9 cellular contexts compared by ENCODE assay signal in the genomic region with DNA sequence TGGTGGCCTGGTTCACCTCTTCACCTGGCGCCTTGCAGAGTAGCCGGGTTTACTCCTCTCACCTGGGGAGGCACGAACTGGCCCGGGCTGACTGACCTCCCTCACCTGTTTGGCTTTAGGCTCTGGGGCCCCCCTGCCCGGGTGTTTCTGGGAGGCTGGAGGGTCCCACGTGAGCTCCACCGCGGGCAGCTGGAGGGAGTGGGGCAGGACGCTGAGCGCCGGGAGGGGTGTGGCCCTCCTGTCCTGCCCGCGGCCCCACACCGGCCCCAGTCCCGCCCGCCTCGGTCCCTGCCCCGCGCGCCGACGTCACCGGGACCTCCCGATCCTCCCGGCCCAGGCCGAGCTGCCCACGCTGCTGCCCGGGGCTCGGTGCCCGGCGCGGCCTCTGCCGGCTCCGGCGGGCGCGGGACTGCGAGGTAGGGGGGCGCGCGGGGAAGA. TPM values are rescaled to one million over a fixed set of nuclear protein-coding genes. Genes with fewer than 3 reads are reported as not detected.
DNase-seq lines count a peak whose midpoint lies in the region; ATAC-seq, FAIRE-seq and TF ChIP-seq lines count a peak whose summit lies in the region.
"Had no signal": no experiment of that assay in that cellular context is flagged by ENCODE, and none has a peak within 500 bp of the region (broad histone marks: within the 10 kb centered on the region; RNA-seq: fewer than 3 reads in every experiment).

A gene with protein sequence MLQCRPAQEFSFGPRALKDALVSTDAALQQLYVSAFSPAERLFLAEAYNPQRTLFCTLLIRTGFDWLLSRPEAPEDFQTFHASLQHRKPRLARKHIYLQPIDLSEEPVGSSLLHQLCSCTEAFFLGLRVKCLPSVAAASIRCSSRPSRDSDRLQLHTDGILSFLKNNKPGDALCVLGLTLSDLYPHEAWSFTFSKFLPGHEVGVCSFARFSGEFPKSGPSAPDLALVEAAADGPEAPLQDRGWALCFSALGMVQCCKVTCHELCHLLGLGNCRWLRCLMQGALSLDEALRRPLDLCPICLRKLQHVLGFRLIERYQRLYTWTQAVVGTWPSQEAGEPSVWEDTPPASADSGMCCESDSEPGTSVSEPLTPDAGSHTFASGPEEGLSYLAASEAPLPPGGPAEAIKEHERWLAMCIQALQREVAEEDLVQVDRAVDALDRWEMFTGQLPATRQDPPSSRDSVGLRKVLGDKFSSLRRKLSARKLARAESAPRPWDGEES (plus strand): TSS at position 322 of the 438 bp plus-strand sequence. CDS start 12,250 bp downstream, outside the sequence.

- no peaks in the 10 kb centered on the region for H3K9me3 ChIP-seq in CD8-positive, alpha-beta memory T cell (ENCODE audit: low read length)
- no peaks in the 10 kb centered on the region for H3K9me3 ChIP-seq in HUES6 (ENCODE audit: control insufficient read depth, insufficient read depth, low read depth, low read length)
- H3K9me3 ChIP-seq in neural progenitor cell (ENCODE audit: low read depth): no peaks in the 10 kb centered on the region
- H3K9me3 ChIP-seq in transverse colon: no peaks in the 10 kb centered on the region

- H3K4me2 ChIP-seq in neural progenitor cell: peak within 1 kb of the TSS; percentile 85

- peaks cover 11 to 22% (median 13%) of the 10 kb centered on the region in 3 donors for H3K4me1 Mint-ChIP-seq in CD8-positive, alpha-beta memory T cell
- H3K4me1 Mint-ChIP-seq in neural progenitor cell: peaks cover 8% of the 10 kb centered on the region

- WGBS in transverse colon (ENCODE audit: low coverage in 1 of 2), 2 donors: 19% methylated on average over 5 of the region's 41 CpGs; no CpG with 5 or more reads in 1 of the 2 donors

- peak; percentile 45 for ATAC-seq in esophagus mucosa
- no peak for ATAC-seq in GM21717 (IDR thresholded peaks at IDR 0.05; ENCODE audit: unreplicated experiment)

- POLR2A ChIA-PET in CD8-positive, alpha-beta memory T cell (lab: Charles Lee): no interaction called here

- TF ChIP-seq EP300 in transverse colon (IDR thresholded peaks at IDR 0.05; ENCODE audit: low read depth): no peak

- peaks cover 8% of the 10 kb centered on the region for H4K20me1 ChIP-seq in neural progenitor cell (ENCODE audit: low read depth)

- in situ Hi-C loops in transverse colon (cut with MboI; ENCODE audit: low pct_ligation_motif_present in 1 of 4, low pct_unique_long_range_greater_than_20kb in 1 of 4, low sequenced_read_pairs in 3 of 4): loop anchor here in 3 of 4 donors (25.0 kb wide), 2 partner anchors 201 to 226 kb away; a partner anchor contains a TSS

- no peak for FAIRE-seq in H54 (lab: Jason Lieb, UNC)

- TF ChIP-seq POLR2A in H54 (IDR thresholded peaks at IDR 0.05; ENCODE audit: low read depth, low read length): no peak
- no peak for TF ChIP-seq POLR2A in transverse colon (IDR thresholded peaks at IDR 0.05)

- DNase-seq in CD8-positive, alpha-beta memory T cell: no peak
- peak; percentile 49 for DNase-seq in neural progenitor cell (ENCODE audit: low spot score)
- no peak for DNase-seq in H54 (ENCODE audit: insufficient read length, low spot score)
- no peak for DNase-seq in transverse colon
- no peak for DNase-seq in SIG-M5 treated with dmso at 0.1 percent for 504 hours (lab: John Stamatoyannopoulos, UW; ENCODE audit: unreplicated experiment)
- DNase-seq: erythroblast had no signal

- TF ChIP-seq CTCF in neural progenitor cell (IDR thresholded peaks at IDR 0.05): no peak
- TF ChIP-seq CTCF in transverse colon (IDR thresholded peaks at IDR 0.05): no peak

- H3K27me3 Mint-ChIP-seq in CD8-positive, alpha-beta memory T cell: peaks cover 37 to 48% of the 10 kb centered on the region in 2 donors
- H3K27me3 Mint-ChIP-seq in neural progenitor cell (ENCODE audit: insufficient read depth, low read depth): peaks cover 47% of the 10 kb centered on the region

- H3K27ac Mint-ChIP-seq in CD8-positive, alpha-beta memory T cell: peak within 1 kb of the TSS in 2 of 8 donors; percentile 17 to 78
- H3K27ac Mint-ChIP-seq in neural progenitor cell: no peak within 1 kb of the TSS

- H3F3A ChIP-seq in neural progenitor cell (ENCODE audit: low read depth): peaks cover 9% of the 10 kb centered on the region

- H3K79me2 ChIP-seq in neural progenitor cell (ENCODE audit: low read depth): no peaks in the 10 kb centered on the region

- no peak within 1 kb of the TSS for H3K4me3 ChIP-seq in CD8-positive, alpha-beta memory T cell (ENCODE audit: low read length)
- peak within 1 kb of the TSS; percentile 62 for H3K4me3 ChIP-seq in HUES6 (ENCODE audit: low read depth, low read length)
- peak within 1 kb of the TSS; percentile 58 for H3K4me3 ChIP-seq in neural progenitor cell
- peak within 1 kb of the TSS in 2 of 4 donors; percentile 11 to 16 for H3K4me3 ChIP-seq in transverse colon

- peak within 1 kb of the TSS; percentile 61 for H2AFZ ChIP-seq in neural progenitor cell (replicated peaks)

- peaks cover 26% of the 10 kb centered on the region for H3K27me3 ChIP-seq in CD8-positive, alpha-beta memory T cell (ENCODE audit: insufficient read depth, low read length, poor library complexity, severe bottlenecking)
- H3K27me3 ChIP-seq in HUES6 (ENCODE audit: control insufficient read depth, insufficient read depth, low read length) (peaks cover 48% of the 10 kb centered on the region), neural progenitor cell (peaks cover 50% of the 10 kb centered on the region), transverse colon (peaks cover 79% of the 10 kb centered on the region)

- no peaks in the 10 kb centered on the region for H3K9me3 Mint-ChIP-seq in CD8-positive, alpha-beta memory T cell
- H3K9me3 Mint-ChIP-seq in neural progenitor cell: peaks cover 2% of the 10 kb centered on the region

- H3K36me3 ChIP-seq in CD8-positive, alpha-beta memory T cell (ENCODE audit: insufficient read depth, low read length): no peaks in the 10 kb centered on the region
- H3K36me3 ChIP-seq in HUES6 (ENCODE audit: control insufficient read depth, insufficient read depth, low read length): no peaks in the 10 kb centered on the region
- H3K36me3 ChIP-seq in neural progenitor cell: no peaks in the 10 kb centered on the region
- H3K36me3 ChIP-seq in transverse colon: no peaks in the 10 kb centered on the region

- CTCF ChIA-PET in CD8-positive, alpha-beta memory T cell (lab: Charles Lee): interaction anchor here (2.7 kb wide), 1 partner anchor 22 kb away, joined by 10 read pairs; no protein-coding TSS in a partner anchor

- no peaks in the 10 kb centered on the region for H3K36me3 Mint-ChIP-seq in CD8-positive, alpha-beta memory T cell
- no peaks in the 10 kb centered on the region for H3K36me3 Mint-ChIP-seq in neural progenitor cell

- peak within 1 kb of the TSS in 6 of 7 donors; percentile 24 to 85 (median 54) for H3K4me3 Mint-ChIP-seq in CD8-positive, alpha-beta memory T cell
- H3K4me3 Mint-ChIP-seq in neural progenitor cell: peak within 1 kb of the TSS; percentile 67

- intact Hi-C loops in transverse colon (cut with DNase I; ENCODE audit: low total_unique reads): no loop called here

- H3K27ac ChIP-seq in CD8-positive, alpha-beta memory T cell (ENCODE audit: low read depth, low read length): no peak within 1 kb of the TSS
- H3K27ac ChIP-seq in HUES6 (ENCODE audit: low read depth, low read length) (no peak within 1 kb of the TSS), neural progenitor cell (no peak within 1 kb of the TSS), transverse colon (no peak within 1 kb of the TSS)

- peaks cover 10% of the 10 kb centered on the region for H3K4me1 ChIP-seq in CD8-positive, alpha-beta memory T cell (ENCODE audit: insufficient read depth, low read length)
- H3K4me1 ChIP-seq in HUES6 (ENCODE audit: control insufficient read depth, insufficient read depth, low read length) (peaks cover 12% of the 10 kb centered on the region; the same call in 1 of the 2 replicates), neural progenitor cell (peaks cover 7% of the 10 kb centered on the region), transverse colon (peaks cover 0 to 18% (median 15%) of the 10 kb centered on the region in 4 donors)

- peak within 1 kb of the TSS; percentile 12 for H3K9ac ChIP-seq in HUES6 (ENCODE audit: low read length)
- no peak within 1 kb of the TSS for H3K9ac ChIP-seq in neural progenitor cell

RNA-seq across cellular contexts. Expression of the gene that starts here (rescaled TPM):
- under 1 TPM in 1 of 2 experiments, not detected in 1; 0.07 TPM for total RNA-seq in CD8-positive, alpha-beta memory T cell
- 0.08 TPM for polyA plus RNA-seq in CD8-positive, alpha-beta memory T cell
- total RNA-seq in esophagus mucosa (0.12 TPM), neural progenitor cell (ENCODE audit: low replicate concordance) (0.09 TPM in 1 of 2 replicates, not detected in the other), transverse colon (under 1 TPM in 1 of 4 donors, not detected in 3; 0.64 TPM)

Comparison
In these comparisons a context has a peak if more than half of its experiments do, and no peak if none do; other contexts are left out.
1. Peak in ATAC-seq in esophagus mucosa; RNA of the gene not detected or under 1 TPM.
2. Peak in DNase-seq, H3K4me3 ChIP-seq and H3K4me2 ChIP-seq in neural progenitor cell; RNA of the gene not detected or under 1 TPM.